Comparison of ENCODE assay signal across 8 cellular contexts in the genomic region with DNA sequence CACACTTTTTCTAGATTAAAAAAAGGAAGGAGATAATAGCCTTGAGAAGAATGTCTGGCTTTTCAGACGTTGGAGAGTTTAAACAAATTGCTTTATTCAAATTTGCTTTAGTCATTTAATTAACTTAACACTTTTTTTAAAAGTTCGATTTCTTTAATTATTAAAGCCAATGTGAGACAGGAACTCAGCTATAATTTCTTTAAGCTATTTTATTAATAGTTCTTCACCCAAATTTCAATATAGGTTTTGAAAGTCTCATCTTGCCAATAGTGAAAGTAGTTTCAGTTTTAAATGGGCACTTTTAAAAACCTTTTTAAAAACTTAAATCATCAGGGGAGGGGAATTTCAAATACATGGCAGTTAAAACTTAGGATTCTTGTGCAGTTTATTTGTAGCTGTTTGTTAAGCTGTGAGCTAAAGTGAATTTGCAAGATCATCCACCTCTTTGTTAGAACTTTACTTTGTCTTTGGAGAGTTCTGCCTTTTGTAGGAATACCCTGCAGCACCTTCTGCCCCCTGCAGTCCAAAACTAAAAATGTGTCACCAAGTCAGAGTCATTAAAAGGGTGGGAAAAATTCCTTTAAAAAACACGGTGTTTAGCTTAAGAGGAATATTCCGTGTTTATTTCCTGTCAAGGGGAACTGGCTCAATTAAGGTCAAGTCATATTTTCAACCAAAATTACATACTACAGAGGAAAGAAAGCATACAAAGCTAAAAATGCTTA. TPM values are rescaled to one million over a fixed set of nuclear protein-coding genes. Genes with fewer than 3 reads are reported as not detected.
DNase-seq lines count a peak whose midpoint lies in the region; ATAC-seq and TF ChIP-seq lines count a peak whose summit lies in the region.

No MANE protein-coding gene starts in this region.

- no peaks in the 10 kb centered on the region for H3K9me3 ChIP-seq in gastrocnemius medialis

- peak overlapping the region; percentile 99 for H3K27ac Mint-ChIP-seq in activated T-helper 1 cell treated with anti-CD3 and anti-CD28 coated beads, Interleukin-12 subunit alpha, Interleukin-12 subunit beta, Interleukin-2, Interleukin-4 antibody, amounts not matched to agents 30 ng/mL and 10 ng/mL and 1 ng/mL, durations not matched to agents 14 hours and 24 hours and 36 hours

- in situ Hi-C loops in gastrocnemius medialis (cut with MboI; ENCODE audit: low sequenced_read_pairs in 4 of 4), result loop anchor here in 3 of 4 donors (5.0 to 10.0 kb wide), 3 partner anchors 143 to 210 kb away; no protein-coding TSS in a partner anchor

- H3K4me1 Mint-ChIP-seq in activated T-helper 1 cell treated with anti-CD3 and anti-CD28 coated beads, Interleukin-12 subunit alpha, Interleukin-12 subunit beta, Interleukin-2, Interleukin-4 antibody, amounts not matched to agents 30 ng/mL and 10 ng/mL and 1 ng/mL, durations not matched to agents 14 hours and 24 hours and 36 hours (ENCODE audit: low read depth), result peaks cover 71% of the 10 kb centered on the region

- peak overlapping the region; percentile 90 for H3K4me3 Mint-ChIP-seq in activated T-helper 1 cell treated with anti-CD3 and anti-CD28 coated beads, Interleukin-12 subunit alpha, Interleukin-12 subunit beta, Interleukin-2, Interleukin-4 antibody, amounts not matched to agents 30 ng/mL and 10 ng/mL and 1 ng/mL, durations not matched to agents 14 hours and 24 hours and 36 hours

- H3K36me3 ChIP-seq in gastrocnemius medialis, result peaks cover 0 to 36% of the 10 kb centered on the region in 2 donors

- H3K36me3 Mint-ChIP-seq in activated T-helper 1 cell treated with anti-CD3 and anti-CD28 coated beads, Interleukin-12 subunit alpha, Interleukin-12 subunit beta, Interleukin-2, Interleukin-4 antibody, amounts not matched to agents 30 ng/mL and 10 ng/mL and 1 ng/mL, durations not matched to agents 14 hours and 24 hours and 36 hours (ENCODE audit: low read depth), result peaks cover 45% of the 10 kb centered on the region

- H3K4me3 ChIP-seq in AG10803 (ENCODE audit: low read length) (peak overlapping the region; percentile 48), gastrocnemius medialis (peak overlapping the region; percentile 71 to 97 (median 82))

- no peaks in the 10 kb centered on the region for H3K9me3 Mint-ChIP-seq in activated T-helper 1 cell treated with anti-CD3 and anti-CD28 coated beads, Interleukin-12 subunit alpha, Interleukin-12 subunit beta, Interleukin-2, Interleukin-4 antibody, amounts not matched to agents 30 ng/mL and 10 ng/mL and 1 ng/mL, durations not matched to agents 14 hours and 24 hours and 36 hours

- peak; percentile 75 for TF ChIP-seq CTCF in AG10803 (conservative IDR thresholded peaks at IDR 0.05; ENCODE audit: low read length)
- peak; percentile 52 to 79 (median 65) for TF ChIP-seq CTCF in gastrocnemius medialis (IDR thresholded peaks at IDR 0.05 in 4 of 5, conservative IDR thresholded peaks at IDR 0.05 in 1 of 5)

- H3K27me3 ChIP-seq in gastrocnemius medialis, result no peaks in the 10 kb centered on the region

- intact Hi-C loops in activated T-helper 1 cell treated with anti-CD3 and anti-CD28 coated beads, Interleukin-12 subunit alpha, Interleukin-12 subunit beta, Interleukin-2, Interleukin-4 antibody, amounts not matched to agents 30 ng/mL and 10 ng/mL and 1 ng/mL, durations not matched to agents 14 hours and 24 hours and 36 hours (cut with micrococcal nuclease), result loop anchor here (1.0 to 10.0 kb wide), 10 partner anchors 132 to 880 kb away; partner anchors contain the start of genes METTL4, NDC80 and SMCHD1
- intact Hi-C loops in head of caudate nucleus (cut with DNase I) (loop anchor here (5.0 to 10.0 kb wide), 3 partner anchors 70 to 172 kb away; no protein-coding TSS in a partner anchor), gastrocnemius medialis (cut with DNase I; ENCODE audit: low total_unique reads) (loop anchor here (1.0 to 2.0 kb wide), 2 partner anchors 72 to 172 kb away; no protein-coding TSS in a partner anchor)

- peaks cover 2% of the 10 kb centered on the region for H3K27me3 Mint-ChIP-seq in activated T-helper 1 cell treated with anti-CD3 and anti-CD28 coated beads, Interleukin-12 subunit alpha, Interleukin-12 subunit beta, Interleukin-2, Interleukin-4 antibody, amounts not matched to agents 30 ng/mL and 10 ng/mL and 1 ng/mL, durations not matched to agents 14 hours and 24 hours and 36 hours (ENCODE audit: insufficient read depth)

- DNase-seq in AG10803 (ENCODE audit: low read depth), result peak; percentile 75
- DNase-seq in GF-D8 (lab: John Stamatoyannopoulos, UW), result peak; percentile 41
- DNase-seq in NCI-H226, result peak; percentile 45
- DNase-seq in activated T-helper 1 cell treated with anti-CD3 and anti-CD28 coated beads, Interleukin-12 subunit alpha, Interleukin-12 subunit beta, Interleukin-2, Interleukin-4 antibody, amounts not matched to agents 30 ng/mL and 10 ng/mL and 1 ng/mL, durations not matched to agents 14 hours and 24 hours and 36 hours (ENCODE audit: low spot score), result no peak
- peak in 27 of 42 donors; percentile 14 to 83 (median 45) for DNase-seq in head of caudate nucleus
- peak in 1 of 2 donors; percentile 30 for DNase-seq in gastrocnemius medialis
- no peak for DNase-seq in hepatic stellate cell (ENCODE audit: low spot score)

- TF ChIP-seq POLR2A in gastrocnemius medialis (IDR thresholded peaks at IDR 0.05), result no peak

- H3K4me1 ChIP-seq in gastrocnemius medialis, result peaks cover 34 to 39% of the 10 kb centered on the region in 2 donors

- ATAC-seq in gastrocnemius medialis, result no peak
- no peak for ATAC-seq in GM18868 (IDR thresholded peaks at IDR 0.05; ENCODE audit: unreplicated experiment)

- H3K27ac ChIP-seq in gastrocnemius medialis, result peak overlapping the region; percentile 98 to 99 (median 99)

RNA-seq across cellular contexts. Expression of gene TGIF1, which starts 4.6 kb away (rescaled TPM):
- 47.7 and 52.1 TPM in 2 replicates for total RNA-seq in activated T-helper 1 cell treated with anti-CD3 and anti-CD28 coated beads, Interleukin-12 subunit alpha, Interleukin-12 subunit beta, Interleukin-2, Interleukin-4 antibody, amounts not matched to agents 30 ng/mL and 10 ng/mL and 1 ng/mL, durations not matched to agents 14 hours and 24 hours and 36 hours
- 10 to 100 TPM; 33.8 to 90.8 (median 47.0) TPM for total RNA-seq in gastrocnemius medialis

Comparison
In these comparisons a context has a peak if more than half of its experiments do, and no peak if none do; other contexts are left out.
1. DNase-seq: peak in AG10803 (single experiment), GF-D8 (single experiment), NCI-H226 (single experiment) and head of caudate nucleus (27 of 42); none in activated T-helper 1 cell treated with anti-CD3 and anti-CD28 coated beads, Interleukin-12 subunit alpha, Interleukin-12 subunit beta, Interleukin-2, Interleukin-4 antibody, amounts not matched to agents 30 ng/mL and 10 ng/mL and 1 ng/mL, durations not matched to agents 14 hours and 24 hours and 36 hours (single experiment) and hepatic stellate cell (single experiment).